29 cellular contexts compared by ENCODE assay signal in genomic region chr4:87298362-87298761, GRCh38. TPM values are rescaled to one million over a fixed set of nuclear protein-coding genes. Genes with fewer than 3 reads are reported as not detected.
DNase-seq lines count a peak whose midpoint lies in the region; ATAC-seq, FAIRE-seq and TF ChIP-seq lines count a peak whose summit lies in the region.
"Had no signal": no experiment of that assay in that cellular context is flagged by ENCODE, and none has a peak within 500 bp of the region (broad histone marks: within the 10 kb centered on the region; RNA-seq: fewer than 3 reads in every experiment).

No MANE protein-coding gene starts in this region.

- DNase-seq in GM23338 (ENCODE audit: low spot score), result no peak
- DNase-seq in K562 (ENCODE audit: extremely low read depth in 1 of 4, low spot score in 3 of 4), result no peak
- peak; percentile 53 for DNase-seq in prostate gland (ENCODE audit: low spot score)
- DNase-seq in CD1c-positive myeloid dendritic cell (ENCODE audit: extremely low spot score), result no peak
- no peak for DNase-seq in glutamatergic neuron
- DNase-seq: 8988T; AML-193; CD4-positive, alpha-beta memory T cell; CD4-positive, CD25-positive, alpha-beta regulatory T cell; CD8-positive, alpha-beta memory T cell; COR-L47; DMS 273 treated with DMSO at 0.1 percent for 48 hours; DMS153; DMS53; DMS79; DND-41; EL; GDM1 had no signal

- FAIRE-seq in K562 (lab: Jason Lieb, UNC), result peak; percentile 23
- FAIRE-seq: A204.1, GM12878, GM12892, GM18507 had no signal

- no peak for ATAC-seq in GM23338
- no peak for ATAC-seq in K562
- ATAC-seq in GM21423 (IDR thresholded peaks at IDR 0.05; ENCODE audit: unreplicated experiment), result no peak
- ATAC-seq: GM12878 had no signal

- H3K4me3 ChIP-seq in GM23338, result no peak overlapping the region
- H3K4me3 ChIP-seq in K562, result no peak overlapping the region
- H3K4me3 ChIP-seq in prostate gland, result no peak overlapping the region
- H3K4me3 ChIP-seq: BLaER1 treated with 17β-estradiol and CSF1 and Interleukin-3, amounts not matched to agents 10 nM and 100 nM; GM12878 had no signal

- 0 out of 2 replicates have a peak overlapping the region, but pooled peaks have one; percentile 47 for H2AFZ ChIP-seq in GM23338
- no peak overlapping the region for H2AFZ ChIP-seq in K562 (ENCODE audit: low read depth, low read length)

- H4K20me1 ChIP-seq in GM23338 (replicated peaks; ENCODE audit: insufficient read depth) (no peaks in the 10 kb centered on the region), K562 (replicated peaks; ENCODE audit: control insufficient read depth, insufficient read depth, low read length) (no peaks in the 10 kb centered on the region)
- H4K20me1 ChIP-seq: BLaER1 treated with 17β-estradiol and CSF1 and Interleukin-3, amounts not matched to agents 10 nM and 100 nM had no signal

- H3K9me3 Mint-ChIP-seq in GM23338, result peaks cover 13% of the 10 kb centered on the region
- H3K9me3 Mint-ChIP-seq in glutamatergic neuron (ENCODE audit: unreplicated experiment), result no peaks in the 10 kb centered on the region

- H3K36me3 ChIP-seq in GM23338 (ENCODE audit: insufficient read depth), result no peaks in the 10 kb centered on the region
- no peaks in the 10 kb centered on the region for H3K36me3 ChIP-seq in K562 (ENCODE audit: control insufficient read depth, insufficient read depth, low read length)
- H3K36me3 ChIP-seq in prostate gland, result no peaks in the 10 kb centered on the region
- H3K36me3 ChIP-seq: BLaER1 treated with 17β-estradiol and CSF1 and Interleukin-3, amounts not matched to agents 10 nM and 100 nM had no signal

- H3K4me1 ChIP-seq in GM23338 (ENCODE audit: insufficient read depth) (no peaks in the 10 kb centered on the region), K562 (replicated peaks in 1 of 2; ENCODE audit: control insufficient read depth in 2 of 2, insufficient read depth in 2 of 2, low read length in 2 of 2) (no peaks in the 10 kb centered on the region), prostate gland (replicated peaks) (no peaks in the 10 kb centered on the region)
- H3K4me1 ChIP-seq: BLaER1 treated with 17β-estradiol and CSF1 and Interleukin-3, amounts not matched to agents 10 nM and 100 nM had no signal

- H3K27ac ChIP-seq in GM23338 (ENCODE audit: low read depth), result no peak overlapping the region
- no peak overlapping the region for H3K27ac ChIP-seq in K562 (ENCODE audit: extremely low read depth, low read depth, low read length)
- H3K27ac ChIP-seq in prostate gland, result no peak overlapping the region
- H3K27ac ChIP-seq: BLaER1 treated with 17β-estradiol and CSF1 and Interleukin-3, amounts not matched to agents 10 nM and 100 nM had no signal

- POLR2A ChIA-PET in K562 (lab: Yijun Ruan, JAX), result no interaction called here

- H3K27ac Mint-ChIP-seq in GM23338 (no peak overlapping the region), glutamatergic neuron (ENCODE audit: unreplicated experiment) (no peak overlapping the region)
- H3K27ac Mint-ChIP-seq: B cell; CD4-positive, alpha-beta memory T cell; CD4-positive, CD25-positive, alpha-beta regulatory T cell; CD8-positive, alpha-beta memory T cell had no signal

- TF ChIP-seq RAD21 in K562 (CRISPR knock-in tag; conservative IDR thresholded peaks at IDR 0.05 in 1 of 2, IDR thresholded peaks at IDR 0.05 in 1 of 2), result no peak

- H3K9me2 ChIP-seq in GM23338 (ENCODE audit: insufficient read depth), result no peaks in the 10 kb centered on the region

- H3K27me3 Mint-ChIP-seq in GM23338 (ENCODE audit: insufficient read depth, low read depth, poor library complexity) (peaks cover 2% of the 10 kb centered on the region), glutamatergic neuron (ENCODE audit: unreplicated experiment) (peaks cover 2% of the 10 kb centered on the region)
- H3K27me3 Mint-ChIP-seq: B cell had no signal

- no peak for TF ChIP-seq EP300 in K562 (IDR thresholded peaks at IDR 0.05; ENCODE audit: low read length)

- CTCF ChIA-PET in K562 (lab: Yijun Ruan, JAX; ENCODE audit: low intra/inter-chr PET ratio), result no interaction called here

- no peaks in the 10 kb centered on the region for H3K9me1 ChIP-seq in K562 (ENCODE audit: control insufficient read depth, insufficient read depth, low read length)

- H3K4me3 Mint-ChIP-seq in GM23338 (no peak overlapping the region), glutamatergic neuron (ENCODE audit: unreplicated experiment) (no peak overlapping the region)
- H3K4me3 Mint-ChIP-seq: B cell; CD4-positive, alpha-beta memory T cell; CD4-positive, CD25-positive, alpha-beta regulatory T cell; CD8-positive, alpha-beta memory T cell had no signal

- H3K27me3 ChIP-seq in GM23338 (ENCODE audit: insufficient read depth) (no peaks in the 10 kb centered on the region), K562 (ENCODE audit: control insufficient read depth in 2 of 2, insufficient read depth in 2 of 2, low read length in 2 of 2) (no peaks in the 10 kb centered on the region), prostate gland (replicated peaks; ENCODE audit: insufficient read depth) (no peaks in the 10 kb centered on the region)
- H3K27me3 ChIP-seq: BLaER1 treated with 17β-estradiol and CSF1 and Interleukin-3, amounts not matched to agents 10 nM and 100 nM had no signal

- TF ChIP-seq CTCF in GM23338 (conservative IDR thresholded peaks at IDR 0.05; ENCODE audit: low read depth in 2 of 2) (no peak), K562 (IDR thresholded peaks at IDR 0.05 in 2 of 3, conservative IDR thresholded peaks at IDR 0.05 in 1 of 3; ENCODE audit: insufficient read depth in 2 of 3, low read depth in 1 of 3, low read length in 3 of 3) (no peak), prostate gland (IDR thresholded peaks at IDR 0.05) (no peak), glutamatergic neuron (IDR thresholded peaks at IDR 0.05; ENCODE audit: partially characterized antibody, unreplicated experiment) (no peak)

- BruUV-seq in K562 (replicated peaks; lab: Mats Ljungman, UMichigan), result no TSS peak

- WGBS in K562 (ENCODE audit: insufficient coverage, low coverage, missing lambda C conversion rate), result 3% methylated on average over 2 of the region's 2 CpGs
- 21% methylated on average over 2 of the region's 2 CpGs for WGBS in prostate gland

- intact Hi-C loops in K562 (cut with micrococcal nuclease), result no loop called here
- intact Hi-C loops in prostate gland (cut with DNase I), result no loop called here

- H3K36me3 Mint-ChIP-seq in GM23338 (ENCODE audit: low read depth), result peaks cover 7% of the 10 kb centered on the region; the same call in 2 of the 3 replicates
- peaks cover 3% of the 10 kb centered on the region for H3K36me3 Mint-ChIP-seq in glutamatergic neuron (ENCODE audit: unreplicated experiment)
- H3K36me3 Mint-ChIP-seq: CD4-positive, alpha-beta memory T cell had no signal

- no peaks in the 10 kb centered on the region for H3K4me1 Mint-ChIP-seq in GM23338
- H3K4me1 Mint-ChIP-seq in glutamatergic neuron (ENCODE audit: low read depth, unreplicated experiment), result no peaks in the 10 kb centered on the region
- H3K4me1 Mint-ChIP-seq: B cell; CD4-positive, alpha-beta memory T cell; CD4-positive, CD25-positive, alpha-beta regulatory T cell; CD8-positive, alpha-beta memory T cell had no signal

- no peak overlapping the region for H3K4me2 ChIP-seq in GM23338
- H3K4me2 ChIP-seq in K562 (ENCODE audit: insufficient read depth, low read length), result no peak overlapping the region
- H3K4me2 ChIP-seq: BLaER1 treated with 17β-estradiol and CSF1 and Interleukin-3, amounts not matched to agents 10 nM and 100 nM had no signal

- H3K79me2 ChIP-seq in GM23338 (replicated peaks; ENCODE audit: insufficient read depth) (no peaks in the 10 kb centered on the region), K562 (ENCODE audit: control insufficient read depth, insufficient read depth, low read length) (no peaks in the 10 kb centered on the region)

- no peak overlapping the region for H3K9ac ChIP-seq in K562 (ENCODE audit: insufficient read depth in 1 of 2, low read depth in 2 of 2, low read length in 2 of 2)
- H3K9ac ChIP-seq: BLaER1 treated with 17β-estradiol and CSF1 and Interleukin-3, amounts not matched to agents 10 nM and 100 nM had no signal

- TF ChIP-seq POLR2A in K562 (conservative IDR thresholded peaks at IDR 0.05) (no peak), prostate gland (IDR thresholded peaks at IDR 0.05) (no peak)

- no peaks in the 10 kb centered on the region for H3F3A ChIP-seq in GM23338 (replicated peaks; ENCODE audit: low read depth)

- in situ Hi-C loops in K562 (cut with MboI), result no loop called here

- H3K9me3 ChIP-seq in K562 (replicated peaks; ENCODE audit: control insufficient read depth, insufficient read depth, low read depth, low read length) (no peaks in the 10 kb centered on the region), prostate gland (no peaks in the 10 kb centered on the region)

RNA-seq across cellular contexts. Expression of gene HSD17B13, which starts 24.3 kb away (rescaled TPM):
- not detected in 2 replicates for total RNA-seq in GM23338 (2014; rRNA removed; shearing (Covaris generic))
- polyA plus RNA-seq in GM23338 (2016; fragmentation: Nextera tagmentation; extraction: Ambion mirVana) (0.15 TPM in 1 of 2 replicates, not detected in the other), K562 (2011; rRNA removed) (0.36 and 0.57 TPM in 2 replicates), K562 (2014; fragmentation: Illumina TruSeq; extraction: Trizol) (0.14 and 0.31 TPM in 2 replicates), K562 (2014; fragmentation: Nextera tagmentation; extraction: Ambion mirVana) (under 1 TPM; 0.10 to 0.14 TPM), K562 (2014; rRNA removed) (0.22 and 0.33 TPM in 2 replicates)
- total RNA-seq in K562 (2011; cell fraction: chromatin; rRNA removed; ENCODE audit: low replicate concordance), result 0.30 and 0.99 TPM in 2 replicates
- total RNA-seq in K562 (2011; cell fraction: nucleolus; rRNA removed), result 0.17 and 0.26 TPM in 2 replicates
- 0.73 and 0.76 TPM in 2 replicates for total RNA-seq in K562 (2011; cell fraction: nucleoplasm; rRNA removed)
- total RNA-seq in K562 (2014; rRNA removed) (0.05 and 0.08 TPM in 2 replicates), K562 (2014; rRNA removed; fragmentation: Illumina TruSeq; extraction: Trizol) (0.29 and 0.35 TPM in 2 replicates), K562 (2015; rRNA removed; fragmentation: Illumina TruSeq; extraction: Trizol) (0.15 and 0.29 TPM in 2 replicates), K562 (2021) (0.18 and 0.20 TPM in 2 replicates), prostate gland (1 to 10 TPM; 1.7 to 8.3 TPM), glutamatergic neuron (ENCODE audit: unreplicated experiment) (0.25 TPM)
- polyA plus RNA-seq in K562 (2011; cell fraction: cytosol; rRNA removed), result 0.06 and 0.22 TPM in 2 replicates
- polyA plus RNA-seq in K562 (2011; cell fraction: nucleus; rRNA removed), result 0.26 and 0.58 TPM in 2 replicates
- polyA plus RNA-seq in K562 (2012), result 0.07 and 0.19 TPM in 2 replicates
- 0.49 and 0.60 TPM in 2 replicates for polyA minus RNA-seq in K562 (2011; rRNA and poly(A)+ RNA removed)
- polyA minus RNA-seq in K562 (2011; cell fraction: cytosol; rRNA and poly(A)+ RNA removed), result not detected in 2 replicates
- polyA minus RNA-seq in K562 (2011; cell fraction: nucleus; rRNA and poly(A)+ RNA removed), result 0.27 and 0.33 TPM in 2 replicates
- total RNA-seq: A673, Daoy, G401 had no signal
- polyA plus RNA-seq: BJ; CD8-positive, alpha-beta memory T cell had no signal
